In the genomic region with DNA sequence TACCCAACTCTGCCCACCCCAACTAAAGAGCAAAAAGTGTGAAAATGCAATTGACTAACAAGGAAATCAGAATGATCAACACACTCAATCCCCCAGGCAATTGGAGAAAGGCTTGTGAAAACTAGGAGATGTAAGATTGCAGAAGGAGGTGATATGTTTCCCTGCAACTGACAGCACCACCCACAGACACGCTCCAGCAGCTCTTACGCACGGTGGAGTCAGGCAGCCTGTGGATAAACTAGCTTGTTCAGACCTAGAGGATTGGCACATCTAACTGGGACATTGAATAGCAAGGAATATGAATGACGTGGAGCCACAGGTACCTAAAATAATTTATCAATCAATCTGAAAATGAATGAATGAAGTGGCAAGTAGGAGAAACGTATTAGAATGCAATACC, we compare ENCODE assay signal across 14 cellular contexts.
A peak's percentile ranks its signal among the peaks of the same experiment; 100 is the strongest.
DNase-seq lines count a peak whose midpoint lies in the region; ATAC-seq and TF ChIP-seq lines count a peak whose summit lies in the region.
"Had no signal": no experiment of that assay in that cellular context is flagged by ENCODE, and none has a peak within 500 bp of the region (broad histone marks: within the 10 kb centered on the region; RNA-seq: fewer than 3 reads in every experiment).

No MANE protein-coding gene starts in this region.

- CTCF ChIA-PET in activated CD4-positive, alpha-beta T cell treated with anti-CD3 and anti-CD28 coated beads, Interleukin-2, amount 10 ng/mL, durations not matched to agents 7 days and 5 days (lab: Charles Lee): no interaction called here

- H3K9me3 Mint-ChIP-seq in activated CD4-positive, alpha-beta T cell treated with anti-CD3 and anti-CD28 coated beads, Interleukin-2, amount 10 ng/mL, durations not matched to agents 24 days and 14 days: no peaks in the 10 kb centered on the region
- H3K9me3 Mint-ChIP-seq in activated CD4-positive, alpha-beta T cell treated with anti-CD3 and anti-CD28 coated beads, Interleukin-2, amount 10 ng/mL, durations not matched to agents 7 days and 5 days: no peaks in the 10 kb centered on the region

- H3K36me3 Mint-ChIP-seq in activated CD4-positive, alpha-beta T cell treated with anti-CD3 and anti-CD28 coated beads, Interleukin-2, amount 10 ng/mL, durations not matched to agents 24 days and 14 days (ENCODE audit: low read depth): no peaks in the 10 kb centered on the region
- H3K36me3 Mint-ChIP-seq in activated CD4-positive, alpha-beta T cell treated with anti-CD3 and anti-CD28 coated beads, Interleukin-2, amount 10 ng/mL, durations not matched to agents 7 days and 5 days (ENCODE audit: low read depth): no peaks in the 10 kb centered on the region
- H3K36me3 Mint-ChIP-seq: CD4-positive, CD25-positive, alpha-beta regulatory T cell had no signal

- H3K4me1 Mint-ChIP-seq in activated CD4-positive, alpha-beta T cell treated with anti-CD3 and anti-CD28 coated beads, Interleukin-2, amount 10 ng/mL, durations not matched to agents 24 days and 14 days: no peaks in the 10 kb centered on the region
- no peaks in the 10 kb centered on the region for H3K4me1 Mint-ChIP-seq in activated CD4-positive, alpha-beta T cell treated with anti-CD3 and anti-CD28 coated beads, Interleukin-2, amount 10 ng/mL, durations not matched to agents 7 days and 5 days
- H3K4me1 Mint-ChIP-seq: CD4-positive, CD25-positive, alpha-beta regulatory T cell had no signal

- H3K4me3 ChIP-seq in epithelial cell of esophagus (ENCODE audit: low read length): no peak overlapping the region
- H3K4me3 ChIP-seq in suprapubic skin: no peak overlapping the region
- H3K4me3 ChIP-seq: BLaER1 treated with 17β-estradiol and CSF1 and Interleukin-3, amounts not matched to agents 10 nM and 100 nM had no signal

- H3K9me3 ChIP-seq in suprapubic skin: no peaks in the 10 kb centered on the region
- H3K9me3 ChIP-seq: BLaER1 treated with 17β-estradiol and CSF1 and Interleukin-3, amounts not matched to agents 10 nM and 100 nM had no signal

- no peak for TF ChIP-seq POLR2A in suprapubic skin (IDR thresholded peaks at IDR 0.05)

- no peak overlapping the region for H3K27ac Mint-ChIP-seq in activated CD4-positive, alpha-beta T cell treated with anti-CD3 and anti-CD28 coated beads, Interleukin-2, amount 10 ng/mL, durations not matched to agents 24 days and 14 days
- no peak overlapping the region for H3K27ac Mint-ChIP-seq in activated CD4-positive, alpha-beta T cell treated with anti-CD3 and anti-CD28 coated beads, Interleukin-2, amount 10 ng/mL, durations not matched to agents 7 days and 5 days
- H3K27ac Mint-ChIP-seq: CD4-positive, CD25-positive, alpha-beta regulatory T cell had no signal

- ATAC-seq in HG03196 (IDR thresholded peaks at IDR 0.05; ENCODE audit: unreplicated experiment): no peak

- H3K27me3 ChIP-seq in suprapubic skin: no peaks in the 10 kb centered on the region
- H3K27me3 ChIP-seq: BLaER1 treated with 17β-estradiol and CSF1 and Interleukin-3, amounts not matched to agents 10 nM and 100 nM had no signal

- no peak overlapping the region for H3K4me3 Mint-ChIP-seq in activated CD4-positive, alpha-beta T cell treated with anti-CD3 and anti-CD28 coated beads, Interleukin-2, amount 10 ng/mL, durations not matched to agents 24 days and 14 days
- H3K4me3 Mint-ChIP-seq in activated CD4-positive, alpha-beta T cell treated with anti-CD3 and anti-CD28 coated beads, Interleukin-2, amount 10 ng/mL, durations not matched to agents 7 days and 5 days: no peak overlapping the region
- H3K4me3 Mint-ChIP-seq: CD4-positive, CD25-positive, alpha-beta regulatory T cell had no signal

- WGBS in suprapubic skin: 41% methylated on average over 5 of the region's 5 CpGs

- H3K36me3 ChIP-seq in suprapubic skin: no peaks in the 10 kb centered on the region
- H3K36me3 ChIP-seq: BLaER1 treated with 17β-estradiol and CSF1 and Interleukin-3, amounts not matched to agents 10 nM and 100 nM had no signal

- DNase-seq in activated CD4-positive, alpha-beta T cell treated with anti-CD3 and anti-CD28 coated beads, Interleukin-2, amount 10 ng/mL, durations not matched to agents 24 days and 14 days: peak; percentile 24
- no peak for DNase-seq in activated CD4-positive, alpha-beta T cell treated with anti-CD3 and anti-CD28 coated beads, Interleukin-2, amount 10 ng/mL, durations not matched to agents 7 days and 5 days
- DNase-seq in epithelial cell of esophagus (ENCODE audit: low read depth): peak; percentile 1
- DNase-seq in left kidney (ENCODE audit: low read depth, low spot score): peak; percentile 41
- no peak for DNase-seq in suprapubic skin (ENCODE audit: low spot score in 2 of 2)
- no peak for DNase-seq in activated naive CD4-positive, alpha-beta T cell (lab: John Stamatoyannopoulos, UW)
- DNase-seq in mucosa of gallbladder (ENCODE audit: low spot score): no peak
- DNase-seq: CD4-positive, CD25-positive, alpha-beta regulatory T cell; DMS53; GF-D8; H7 had no signal

- intact Hi-C loops in activated CD4-positive, alpha-beta T cell treated with anti-CD3 and anti-CD28 coated beads, Interleukin-2, amount 10 ng/mL, durations not matched to agents 24 days and 14 days (cut with micrococcal nuclease): no loop called here

- no peaks in the 10 kb centered on the region for H3K27me3 Mint-ChIP-seq in activated CD4-positive, alpha-beta T cell treated with anti-CD3 and anti-CD28 coated beads, Interleukin-2, amount 10 ng/mL, durations not matched to agents 24 days and 14 days
- no peaks in the 10 kb centered on the region for H3K27me3 Mint-ChIP-seq in activated CD4-positive, alpha-beta T cell treated with anti-CD3 and anti-CD28 coated beads, Interleukin-2, amount 10 ng/mL, durations not matched to agents 7 days and 5 days
- H3K27me3 Mint-ChIP-seq: CD4-positive, CD25-positive, alpha-beta regulatory T cell had no signal

- H3K4me1 ChIP-seq in suprapubic skin: no peaks in the 10 kb centered on the region
- H3K4me1 ChIP-seq: BLaER1 treated with 17β-estradiol and CSF1 and Interleukin-3, amounts not matched to agents 10 nM and 100 nM had no signal

- TF ChIP-seq CTCF in epithelial cell of esophagus (IDR thresholded peaks at IDR 0.05; ENCODE audit: insufficient read depth, low read depth, low read length, missing control alignments) (no peak), suprapubic skin (IDR thresholded peaks at IDR 0.05) (no peak)

- H3K27ac ChIP-seq in suprapubic skin: peak overlapping the region; percentile 3
- H3K27ac ChIP-seq: 22Rv1; BLaER1 treated with 17β-estradiol and CSF1 and Interleukin-3, amounts not matched to agents 10 nM and 100 nM had no signal

- POLR2A ChIA-PET in activated CD4-positive, alpha-beta T cell treated with anti-CD3 and anti-CD28 coated beads, Interleukin-2, amount 10 ng/mL, durations not matched to agents 7 days and 5 days (lab: Charles Lee): no interaction called here

- TF ChIP-seq EP300 in suprapubic skin (IDR thresholded peaks at IDR 0.05): no peak

Comparison
In these comparisons a context has a peak if more than half of its experiments do, and no peak if none do; other contexts are left out.
1. DNase-seq: peak in activated CD4-positive, alpha-beta T cell treated with anti-CD3 and anti-CD28 coated beads, Interleukin-2, amount 10 ng/mL, durations not matched to agents 24 days and 14 days (single experiment), epithelial cell of esophagus (single experiment) and left kidney (single experiment); none in activated CD4-positive, alpha-beta T cell treated with anti-CD3 and anti-CD28 coated beads, Interleukin-2, amount 10 ng/mL, durations not matched to agents 7 days and 5 days (single experiment), suprapubic skin (0 of 2), activated naive CD4-positive, alpha-beta T cell (0 of 4) and mucosa of gallbladder (single experiment).